ENCODE assay signal across 1 cellular context in genomic region chr4:98682719-98683118, GRCh38.
TF ChIP-seq lines count a peak whose summit lies in the region.

No MANE protein-coding gene starts in this region.

TF ChIP-seq in K562, 482 proteins besides CTCF, POLR2A, EP300 and RAD21 (continued from another document and continues in another):
- TF ChIP-seq AFF4 (CRISPR knock-in tag; IDR thresholded peaks at IDR 0.05): no peak
- TF ChIP-seq ELF4 (CRISPR knock-in tag; IDR thresholded peaks at IDR 0.05): no peak
- no peak for TF ChIP-seq NFXL1 (CRISPR knock-in tag; IDR thresholded peaks at IDR 0.05)
- peak; percentile 94 for TF ChIP-seq ARID1B (IDR thresholded peaks at IDR 0.05)
- TF ChIP-seq RFX7 (CRISPR knock-in tag; IDR thresholded peaks at IDR 0.05): no peak
- TF ChIP-seq SMARCC2 (IDR thresholded peaks at IDR 0.05; ENCODE audit: low read depth): peak; percentile 50; the same call in 1 of the 2 replicates
- TF ChIP-seq ESRRA (IDR thresholded peaks at IDR 0.05; ENCODE audit: borderline replicate concordance, low read depth): peak; percentile 65; the same call in 1 of the 2 replicates
- no peak for TF ChIP-seq FOS (IDR thresholded peaks at IDR 0.05; ENCODE audit: extremely low read depth, insufficient read length)
- no peak for TF ChIP-seq EGR1 (conservative IDR thresholded peaks at IDR 0.05)
- no peak for TF ChIP-seq ELF1 (tag; IDR thresholded peaks at IDR 0.05)
- no peak for TF ChIP-seq ZZZ3 (IDR thresholded peaks at IDR 0.05)
- no peak for TF ChIP-seq POLR3G (IDR thresholded peaks at IDR 0.05; ENCODE audit: extremely low read depth, insufficient read length, insufficient replicate concordance)
- no peak for TF ChIP-seq MYBL2 (IDR thresholded peaks at IDR 0.05; ENCODE audit: low read depth)
- no peak for TF ChIP-seq MYBL2 (CRISPR knock-in tag; IDR thresholded peaks at IDR 0.05; ENCODE audit: borderline replicate concordance)
- TF ChIP-seq, protein P1, sequence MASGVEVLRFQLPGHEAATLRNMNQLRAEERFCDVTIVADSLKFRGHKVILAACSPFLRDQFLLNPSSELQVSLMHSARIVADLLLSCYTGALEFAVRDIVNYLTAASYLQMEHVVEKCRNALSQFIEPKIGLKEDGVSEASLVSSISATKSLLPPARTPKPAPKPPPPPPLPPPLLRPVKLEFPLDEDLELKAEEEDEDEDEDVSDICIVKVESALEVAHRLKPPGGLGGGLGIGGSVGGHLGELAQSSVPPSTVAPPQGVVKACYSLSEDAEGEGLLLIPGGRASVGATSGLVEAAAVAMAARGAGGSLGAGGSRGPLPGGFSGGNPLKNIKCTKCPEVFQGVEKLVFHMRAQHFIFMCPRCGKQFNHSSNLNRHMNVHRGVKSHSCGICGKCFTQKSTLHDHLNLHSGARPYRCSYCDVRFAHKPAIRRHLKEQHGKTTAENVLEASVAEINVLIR (CRISPR knock-in tag; IDR thresholded peaks at IDR 0.05): no peak
- TF ChIP-seq, protein P2, sequence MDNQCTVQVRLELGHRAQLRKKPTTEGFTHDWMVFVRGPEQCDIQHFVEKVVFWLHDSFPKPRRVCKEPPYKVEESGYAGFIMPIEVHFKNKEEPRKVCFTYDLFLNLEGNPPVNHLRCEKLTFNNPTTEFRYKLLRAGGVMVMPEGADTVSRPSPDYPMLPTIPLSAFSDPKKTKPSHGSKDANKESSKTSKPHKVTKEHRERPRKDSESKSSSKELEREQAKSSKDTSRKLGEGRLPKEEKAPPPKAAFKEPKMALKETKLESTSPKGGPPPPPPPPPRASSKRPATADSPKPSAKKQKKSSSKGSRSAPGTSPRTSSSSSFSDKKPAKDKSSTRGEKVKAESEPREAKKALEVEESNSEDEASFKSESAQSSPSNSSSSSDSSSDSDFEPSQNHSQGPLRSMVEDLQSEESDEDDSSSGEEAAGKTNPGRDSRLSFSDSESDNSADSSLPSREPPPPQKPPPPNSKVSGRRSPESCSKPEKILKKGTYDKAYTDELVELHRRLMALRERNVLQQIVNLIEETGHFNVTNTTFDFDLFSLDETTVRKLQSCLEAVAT (IDR thresholded peaks at IDR 0.05): no peak
- TF ChIP-seq E2F6 (IDR thresholded peaks at IDR 0.05; ENCODE audit: borderline replicate concordance in 1 of 2, extremely low read depth in 1 of 2, insufficient read depth in 1 of 2, insufficient read length in 1 of 2, low read depth in 1 of 2, low read length in 1 of 2, poor library complexity in 1 of 2, severe bottlenecking in 1 of 2): no peak
- no peak for TF ChIP-seq HCFC1 (IDR thresholded peaks at IDR 0.05; ENCODE audit: low read depth, low read length)
- TF ChIP-seq NCOR1 (IDR thresholded peaks at IDR 0.05): peak; percentile 91
- TF ChIP-seq ZKSCAN8 (CRISPR knock-in tag; IDR thresholded peaks at IDR 0.05): no peak
- no peak for TF ChIP-seq BHLHE40 (IDR thresholded peaks at IDR 0.05; ENCODE audit: low read length)
- no peak for TF ChIP-seq ZFP36 (IDR thresholded peaks at IDR 0.05; ENCODE audit: low read depth, low read length, partially characterized antibody)
- peak; percentile 62 for TF ChIP-seq SMAD4 (CRISPR knock-in tag; conservative IDR thresholded peaks at IDR 0.05)
- no peak for TF ChIP-seq BRCA1 (IDR thresholded peaks at IDR 0.05)
- no peak for TF ChIP-seq BRCA1 (CRISPR knock-in tag; IDR thresholded peaks at IDR 0.05)
- no peak for TF ChIP-seq SPI1 (IDR thresholded peaks at IDR 0.05; ENCODE audit: borderline replicate concordance, low read depth, low read length)
- 0 out of 2 replicates have a peak, but pooled peaks have one; percentile 34 for TF ChIP-seq GATAD2A (IDR thresholded peaks at IDR 0.05)
- no peak for TF ChIP-seq ZNF146 (CRISPR knock-in tag; IDR thresholded peaks at IDR 0.05; ENCODE audit: unreplicated experiment)
- TF ChIP-seq KLF13 (tag; IDR thresholded peaks at IDR 0.05; ENCODE audit: borderline replicate concordance, low read depth): no peak
- no peak for TF ChIP-seq ETV5 (CRISPR knock-in tag; IDR thresholded peaks at IDR 0.05; ENCODE audit: low read depth)
- no peak for TF ChIP-seq RUNX1 (IDR thresholded peaks at IDR 0.05; ENCODE audit: low read depth)
- no peak for TF ChIP-seq GTF2A2 (tag; IDR thresholded peaks at IDR 0.05)
- no peak for TF ChIP-seq OTX1 (CRISPR knock-in tag; IDR thresholded peaks at IDR 0.05)
- no peak for TF ChIP-seq SP1 (CRISPR knock-in tag; IDR thresholded peaks at IDR 0.05)
- no peak for TF ChIP-seq SNIP1 (IDR thresholded peaks at IDR 0.05; ENCODE audit: low read depth)
- no peak for TF ChIP-seq YBX1 (IDR thresholded peaks at IDR 0.05)
- TF ChIP-seq, protein P3, sequence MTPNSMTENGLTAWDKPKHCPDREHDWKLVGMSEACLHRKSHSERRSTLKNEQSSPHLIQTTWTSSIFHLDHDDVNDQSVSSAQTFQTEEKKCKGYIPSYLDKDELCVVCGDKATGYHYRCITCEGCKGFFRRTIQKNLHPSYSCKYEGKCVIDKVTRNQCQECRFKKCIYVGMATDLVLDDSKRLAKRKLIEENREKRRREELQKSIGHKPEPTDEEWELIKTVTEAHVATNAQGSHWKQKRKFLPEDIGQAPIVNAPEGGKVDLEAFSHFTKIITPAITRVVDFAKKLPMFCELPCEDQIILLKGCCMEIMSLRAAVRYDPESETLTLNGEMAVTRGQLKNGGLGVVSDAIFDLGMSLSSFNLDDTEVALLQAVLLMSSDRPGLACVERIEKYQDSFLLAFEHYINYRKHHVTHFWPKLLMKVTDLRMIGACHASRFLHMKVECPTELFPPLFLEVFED (CRISPR knock-in tag; conservative IDR thresholded peaks at IDR 0.05): no peak
- TF ChIP-seq, protein P4, sequence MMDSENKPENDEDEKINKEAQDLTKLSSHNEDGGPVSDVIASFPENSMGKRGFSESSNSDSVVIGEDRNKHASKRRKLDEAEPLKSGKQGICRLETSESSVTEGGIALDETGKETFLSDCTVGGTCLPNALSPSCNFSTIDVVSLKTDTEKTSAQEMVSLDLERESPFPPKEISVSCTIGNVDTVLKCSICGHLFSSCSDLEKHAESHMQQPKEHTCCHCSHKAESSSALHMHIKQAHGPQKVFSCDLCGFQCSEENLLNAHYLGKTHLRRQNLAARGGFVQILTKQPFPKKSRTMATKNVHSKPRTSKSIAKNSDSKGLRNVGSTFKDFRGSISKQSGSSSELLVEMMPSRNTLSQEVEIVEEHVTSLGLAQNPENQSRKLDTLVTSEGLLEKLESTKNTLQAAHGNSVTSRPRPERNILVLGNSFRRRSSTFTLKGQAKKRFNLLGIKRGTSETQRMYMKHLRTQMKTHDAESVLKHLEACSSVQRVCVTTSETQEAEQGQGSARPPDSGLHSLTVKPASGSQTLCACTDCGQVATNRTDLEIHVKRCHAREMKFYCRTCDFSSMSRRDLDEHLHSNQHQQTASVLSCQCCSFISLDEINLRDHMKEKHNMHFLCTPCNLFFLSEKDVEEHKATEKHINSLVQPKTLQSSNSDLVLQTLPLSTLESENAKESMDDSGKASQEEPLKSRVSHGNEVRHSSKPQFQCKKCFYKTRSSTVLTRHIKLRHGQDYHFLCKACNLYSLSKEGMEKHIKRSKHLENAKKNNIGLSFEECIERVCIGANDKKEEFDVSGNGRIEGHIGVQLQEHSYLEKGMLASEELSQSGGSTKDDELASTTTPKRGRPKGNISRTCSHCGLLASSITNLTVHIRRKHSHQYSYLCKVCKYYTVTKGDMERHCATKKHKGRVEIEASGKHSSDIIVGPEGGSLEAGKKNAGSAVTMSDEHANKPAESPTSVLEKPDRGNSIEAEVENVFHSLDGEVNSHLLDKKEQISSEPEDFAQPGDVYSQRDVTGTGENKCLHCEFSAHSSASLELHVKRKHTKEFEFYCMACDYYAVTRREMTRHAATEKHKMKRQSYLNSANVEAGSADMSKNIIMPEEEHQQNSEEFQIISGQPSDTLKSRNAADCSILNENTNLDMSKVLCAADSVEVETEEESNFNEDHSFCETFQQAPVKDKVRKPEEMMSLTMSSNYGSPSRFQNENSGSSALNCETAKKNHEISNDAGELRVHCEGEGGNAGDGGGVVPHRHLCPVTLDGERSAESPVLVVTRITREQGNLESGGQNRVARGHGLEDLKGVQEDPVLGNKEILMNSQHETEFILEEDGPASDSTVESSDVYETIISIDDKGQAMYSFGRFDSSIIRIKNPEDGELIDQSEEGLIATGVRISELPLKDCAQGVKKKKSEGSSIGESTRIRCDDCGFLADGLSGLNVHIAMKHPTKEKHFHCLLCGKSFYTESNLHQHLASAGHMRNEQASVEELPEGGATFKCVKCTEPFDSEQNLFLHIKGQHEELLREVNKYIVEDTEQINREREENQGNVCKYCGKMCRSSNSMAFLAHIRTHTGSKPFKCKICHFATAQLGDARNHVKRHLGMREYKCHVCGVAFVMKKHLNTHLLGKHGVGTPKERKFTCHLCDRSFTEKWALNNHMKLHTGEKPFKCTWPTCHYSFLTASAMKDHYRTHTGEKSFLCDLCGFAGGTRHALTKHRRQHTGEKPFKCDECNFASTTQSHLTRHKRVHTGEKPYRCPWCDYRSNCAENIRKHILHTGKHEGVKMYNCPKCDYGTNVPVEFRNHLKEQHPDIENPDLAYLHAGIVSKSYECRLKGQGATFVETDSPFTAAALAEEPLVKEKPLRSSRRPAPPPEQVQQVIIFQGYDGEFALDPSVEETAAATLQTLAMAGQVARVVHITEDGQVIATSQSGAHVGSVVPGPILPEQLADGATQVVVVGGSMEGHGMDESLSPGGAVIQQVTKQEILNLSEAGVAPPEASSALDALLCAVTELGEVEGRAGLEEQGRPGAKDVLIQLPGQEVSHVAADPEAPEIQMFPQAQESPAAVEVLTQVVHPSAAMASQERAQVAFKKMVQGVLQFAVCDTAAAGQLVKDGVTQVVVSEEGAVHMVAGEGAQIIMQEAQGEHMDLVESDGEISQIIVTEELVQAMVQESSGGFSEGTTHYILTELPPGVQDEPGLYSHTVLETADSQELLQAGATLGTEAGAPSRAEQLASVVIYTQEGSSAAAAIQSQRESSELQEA (IDR thresholded peaks at IDR 0.05; ENCODE audit: low read depth): no peak
- TF ChIP-seq TAF7 (tag; IDR thresholded peaks at IDR 0.05): no peak
- no peak for TF ChIP-seq CAMTA2 (CRISPR knock-in tag; conservative IDR thresholded peaks at IDR 0.05)
- TF ChIP-seq ETV1 (tag; conservative IDR thresholded peaks at IDR 0.05; ENCODE audit: low read depth): no peak
- TF ChIP-seq FOXK2 (conservative IDR thresholded peaks at IDR 0.05 in 1 of 2, IDR thresholded peaks at IDR 0.05 in 1 of 2; ENCODE audit: low read depth in 2 of 2): peak; percentile 84 to 88
- TF ChIP-seq PREB (CRISPR knock-in tag; IDR thresholded peaks at IDR 0.05): no peak
- no peak for TF ChIP-seq HSF4 (CRISPR knock-in tag; IDR thresholded peaks at IDR 0.05; ENCODE audit: borderline replicate concordance)
- peak; percentile 79; the same call in 1 of the 2 replicates for TF ChIP-seq MYNN (IDR thresholded peaks at IDR 0.05)
- TF ChIP-seq MYNN (CRISPR knock-in tag; IDR thresholded peaks at IDR 0.05): no peak
- TF ChIP-seq, protein P5, sequence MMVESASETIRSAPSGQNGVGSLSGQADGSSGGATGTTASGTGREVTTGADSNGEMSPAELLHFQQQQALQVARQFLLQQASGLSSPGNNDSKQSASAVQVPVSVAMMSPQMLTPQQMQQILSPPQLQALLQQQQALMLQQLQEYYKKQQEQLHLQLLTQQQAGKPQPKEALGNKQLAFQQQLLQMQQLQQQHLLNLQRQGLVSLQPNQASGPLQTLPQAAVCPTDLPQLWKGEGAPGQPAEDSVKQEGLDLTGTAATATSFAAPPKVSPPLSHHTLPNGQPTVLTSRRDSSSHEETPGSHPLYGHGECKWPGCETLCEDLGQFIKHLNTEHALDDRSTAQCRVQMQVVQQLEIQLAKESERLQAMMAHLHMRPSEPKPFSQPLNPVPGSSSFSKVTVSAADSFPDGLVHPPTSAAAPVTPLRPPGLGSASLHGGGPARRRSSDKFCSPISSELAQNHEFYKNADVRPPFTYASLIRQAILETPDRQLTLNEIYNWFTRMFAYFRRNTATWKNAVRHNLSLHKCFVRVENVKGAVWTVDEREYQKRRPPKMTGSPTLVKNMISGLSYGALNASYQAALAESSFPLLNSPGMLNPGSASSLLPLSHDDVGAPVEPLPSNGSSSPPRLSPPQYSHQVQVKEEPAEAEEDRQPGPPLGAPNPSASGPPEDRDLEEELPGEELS (CRISPR knock-in tag; IDR thresholded peaks at IDR 0.05; ENCODE audit: borderline replicate concordance): no peak
